1 cellular context compared by ENCODE assay signal in genomic region chr7:31562002-31562401, GRCh38.
TF ChIP-seq lines count a peak whose summit lies in the region.

No MANE protein-coding gene starts in this region.

TF ChIP-seq in GM23338, 12 proteins besides CTCF, POLR2A, EP300 and RAD21 (continued from another document):
- no peak for TF ChIP-seq REST (IDR thresholded peaks at IDR 0.05; ENCODE audit: unreplicated experiment)
